9 cellular contexts compared by ENCODE assay signal in the genomic region with DNA sequence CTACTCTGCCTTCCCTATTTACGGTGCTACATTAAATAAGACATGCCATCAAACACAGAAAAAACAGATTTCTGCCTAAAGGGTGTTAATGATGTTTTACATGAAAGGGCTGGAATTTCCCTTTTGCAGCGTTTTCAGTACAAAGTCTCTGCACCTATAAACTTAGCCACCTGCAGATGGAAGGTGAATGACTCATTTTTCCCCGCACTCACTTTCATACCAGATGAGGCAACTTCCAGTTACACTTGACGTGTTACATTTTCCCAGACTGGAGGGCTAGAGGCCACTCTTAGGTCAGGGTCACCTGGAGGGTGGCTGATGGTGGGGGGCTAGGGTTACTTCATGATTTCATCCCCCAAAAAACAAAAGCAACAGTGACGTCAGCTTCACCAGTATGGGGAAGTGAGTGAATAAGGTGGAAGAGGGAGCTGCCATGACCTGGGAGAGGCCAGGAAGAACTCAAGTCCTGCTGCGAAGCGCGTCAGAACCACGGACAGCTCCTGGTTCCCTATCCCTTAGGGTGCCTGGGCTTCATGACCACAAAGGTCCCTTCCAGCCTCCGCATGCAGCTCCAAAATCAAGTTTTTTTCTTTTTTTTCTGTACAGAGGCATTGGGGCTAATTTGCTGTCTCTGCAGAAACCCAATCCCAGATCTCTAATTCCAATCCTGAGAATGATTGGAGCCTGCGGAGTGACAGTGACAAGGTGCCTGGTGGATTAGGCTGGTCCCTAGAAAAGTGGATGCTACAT.
DNase-seq lines count a peak whose midpoint lies in the region; ATAC-seq, FAIRE-seq and TF ChIP-seq lines count a peak whose summit lies in the region.
"Had no signal": no experiment of that assay in that cellular context is flagged by ENCODE, and none has a peak within 500 bp of the region (broad histone marks: within the 10 kb centered on the region; RNA-seq: fewer than 3 reads in every experiment).

No MANE protein-coding gene starts in this region.

- peak; percentile 10 for DNase-seq in A172 (ENCODE audit: low spot score)
- DNase-seq in HuH-7 (ENCODE audit: low spot score): peak; percentile 46
- peak; percentile 53 for DNase-seq in GM12878 (ENCODE audit: low read depth, low spot score)
- DNase-seq in left colon: no peak
- no peak for DNase-seq in colonic mucosa
- DNase-seq in NCI-H446 treated with DMSO at 0.1 percent for 48 hours (lab: John Stamatoyannopoulos, UW): no peak
- DNase-seq: body of pancreas had no signal

- intact Hi-C loops in GM12878 (cut with micrococcal nuclease; ENCODE audit: unreplicated experiment) (no loop called here), left colon (cut with DNase I, micrococcal nuclease) (no loop called here), colonic mucosa (cut with DNase I) (no loop called here)

- H2AFZ ChIP-seq in GM12878 (ENCODE audit: control insufficient read depth, low read depth, low read length): no peak overlapping the region

- CTCF ChIA-PET in GM12878 (lab: Yijun Ruan, JAX): interaction anchor here (0.6 to 1.4 kb wide), 3 partner anchors 9 to 223 kb away, joined by 3 to 5 read pairs (median 3); no protein-coding TSS in a partner anchor

- no peaks in the 10 kb centered on the region for H3K27me3 ChIP-seq in GM12878 (replicated peaks in 1 of 2; ENCODE audit: control insufficient read depth in 2 of 2, insufficient read depth in 2 of 2, low read length in 1 of 2)
- H3K27me3 ChIP-seq in colonic mucosa: no peaks in the 10 kb centered on the region
- H3K27me3 ChIP-seq: body of pancreas had no signal

- H3K9me3 ChIP-seq in GM12878 (replicated peaks; ENCODE audit: control insufficient read depth, insufficient read depth, low read length) (no peaks in the 10 kb centered on the region), colonic mucosa (no peaks in the 10 kb centered on the region)
- H3K9me3 ChIP-seq: body of pancreas had no signal

- no peaks in the 10 kb centered on the region for H3K36me3 ChIP-seq in GM12878 (ENCODE audit: control insufficient read depth in 2 of 2, insufficient read depth in 2 of 2, low read length in 1 of 2)
- no peaks in the 10 kb centered on the region for H3K36me3 ChIP-seq in colonic mucosa

- 17% methylated on average over 11 of the region's 11 CpGs for WGBS in GM12878 (ENCODE audit: insufficient coverage, insufficient replicate concordance, low lambda C conversion rate, missing lambda C conversion rate)

- POLR2A ChIA-PET in GM12878 (lab: Charles Lee): interaction anchor here (0.6 to 1.5 kb wide), 4 partner anchors 18 to 160 kb away, joined by 3 to 4 read pairs (median 3); a partner anchor contains a TSS

- BruUV-seq in GM12878 (replicated peaks; lab: Mats Ljungman, UMichigan): no TSS peak

- H3K9ac ChIP-seq in GM12878 (ENCODE audit: control insufficient read depth, insufficient read depth, low read length) (no peak overlapping the region), colonic mucosa (ENCODE audit: low read depth in 2 of 2, low read length in 2 of 2) (no peak overlapping the region)

- TF ChIP-seq RAD21 in GM12878 (IDR thresholded peaks at IDR 0.05; ENCODE audit: insufficient read depth, low read depth, low read length): 0 out of 2 replicates have a peak, but pooled peaks have one; percentile 8

- RAD21 ChIA-PET in GM12878 (lab: Charles Lee; ENCODE audit: unreplicated experiment): interaction anchor here (1.2 to 1.8 kb wide), 5 partner anchors 18 to 95 kb away, joined by 3 to 7 read pairs (median 3); a partner anchor contains a TSS

- ATAC-seq in GM19043 (IDR thresholded peaks at IDR 0.05; ENCODE audit: low read depth, unreplicated experiment) (peak; percentile 79), GM12878 (peak; percentile 90), left colon (no peak), HG02642 (IDR thresholded peaks at IDR 0.05; ENCODE audit: poor library complexity, unreplicated experiment) (no peak)
- ATAC-seq: body of pancreas had no signal

- peak overlapping the region; percentile 28; the same call in 1 of the 2 replicates for H3K4me2 ChIP-seq in GM12878 (ENCODE audit: control insufficient read depth, insufficient read depth)

- H3K4me3 ChIP-seq in GM12878 (no peak overlapping the region), colonic mucosa (no peak overlapping the region)
- H3K4me3 ChIP-seq: body of pancreas had no signal

- H4K20me1 ChIP-seq in GM12878 (ENCODE audit: control insufficient read depth, insufficient read depth): no peaks in the 10 kb centered on the region

- H3K4me1 ChIP-seq in GM12878 (ENCODE audit: control insufficient read depth, insufficient read depth, low read length) (peaks cover 7% of the 10 kb centered on the region), colonic mucosa (no peaks in the 10 kb centered on the region)
- H3K4me1 ChIP-seq: body of pancreas had no signal

- H3K79me2 ChIP-seq in GM12878 (ENCODE audit: control insufficient read depth, insufficient read depth, low read length): no peaks in the 10 kb centered on the region

- TF ChIP-seq POLR2A in GM12878 (IDR thresholded peaks at IDR 0.05; ENCODE audit: low read depth, low read length): no peak

- SMC1A ChIA-PET in GM12878 (lab: Charles Lee; ENCODE audit: uncharacterized antibody, unreplicated experiment): interaction anchor here (0.7 to 2.2 kb wide), 9 partner anchors 12 to 222 kb away, joined by 3 to 7 read pairs (median 3); a partner anchor contains a TSS

- no peak for TF ChIP-seq CTCF in GM12878 (IDR thresholded peaks at IDR 0.05 in 2 of 3, conservative IDR thresholded peaks at IDR 0.05 in 1 of 3; ENCODE audit: control insufficient read depth in 2 of 3, extremely low read depth in 1 of 3, insufficient read depth in 1 of 3, low read depth in 3 of 3, low read length in 3 of 3)
- TF ChIP-seq CTCF in colonic mucosa (IDR thresholded peaks at IDR 0.05): no peak

- H3K27ac ChIP-seq in GM12878 (ENCODE audit: control insufficient read depth, insufficient read depth) (no peak overlapping the region), colonic mucosa (no peak overlapping the region)
- H3K27ac ChIP-seq: body of pancreas had no signal

- in situ Hi-C loops in GM12878 (cut with MboI): no loop called here

- FAIRE-seq in GM12878 (lab: Jason Lieb, UNC): no peak

- TF ChIP-seq EP300 in GM12878 (IDR thresholded peaks at IDR 0.05; ENCODE audit: borderline replicate concordance in 1 of 2, control insufficient read depth in 1 of 2, low read depth in 2 of 2, low read length in 2 of 2): peak in 1 of 2 experiments; percentile 72; a peak in 2 of 4 replicates

TF ChIP-seq in GM12878, 131 proteins besides CTCF, POLR2A, EP300 and RAD21 (continues in another document):
- TF ChIP-seq CHD1 (IDR thresholded peaks at IDR 0.05; ENCODE audit: low read depth, low read length) (no peak), BRCA1 (IDR thresholded peaks at IDR 0.05; ENCODE audit: low read depth, low read length) (no peak), FOS (IDR thresholded peaks at IDR 0.05; ENCODE audit: borderline replicate concordance, extremely low read depth, insufficient read length) (no peak), NRF1 (conservative IDR thresholded peaks at IDR 0.05; ENCODE audit: low read depth, low read length) (no peak), SUPT20H (IDR thresholded peaks at IDR 0.05; ENCODE audit: borderline replicate concordance, control insufficient read depth, low read depth, low read length) (no peak)
- TF ChIP-seq, protein P1, sequence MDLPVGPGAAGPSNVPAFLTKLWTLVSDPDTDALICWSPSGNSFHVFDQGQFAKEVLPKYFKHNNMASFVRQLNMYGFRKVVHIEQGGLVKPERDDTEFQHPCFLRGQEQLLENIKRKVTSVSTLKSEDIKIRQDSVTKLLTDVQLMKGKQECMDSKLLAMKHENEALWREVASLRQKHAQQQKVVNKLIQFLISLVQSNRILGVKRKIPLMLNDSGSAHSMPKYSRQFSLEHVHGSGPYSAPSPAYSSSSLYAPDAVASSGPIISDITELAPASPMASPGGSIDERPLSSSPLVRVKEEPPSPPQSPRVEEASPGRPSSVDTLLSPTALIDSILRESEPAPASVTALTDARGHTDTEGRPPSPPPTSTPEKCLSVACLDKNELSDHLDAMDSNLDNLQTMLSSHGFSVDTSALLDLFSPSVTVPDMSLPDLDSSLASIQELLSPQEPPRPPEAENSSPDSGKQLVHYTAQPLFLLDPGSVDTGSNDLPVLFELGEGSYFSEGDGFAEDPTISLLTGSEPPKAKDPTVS (IDR thresholded peaks at IDR 0.05; ENCODE audit: low read depth, low read length): no peak
- TF ChIP-seq, protein P2, sequence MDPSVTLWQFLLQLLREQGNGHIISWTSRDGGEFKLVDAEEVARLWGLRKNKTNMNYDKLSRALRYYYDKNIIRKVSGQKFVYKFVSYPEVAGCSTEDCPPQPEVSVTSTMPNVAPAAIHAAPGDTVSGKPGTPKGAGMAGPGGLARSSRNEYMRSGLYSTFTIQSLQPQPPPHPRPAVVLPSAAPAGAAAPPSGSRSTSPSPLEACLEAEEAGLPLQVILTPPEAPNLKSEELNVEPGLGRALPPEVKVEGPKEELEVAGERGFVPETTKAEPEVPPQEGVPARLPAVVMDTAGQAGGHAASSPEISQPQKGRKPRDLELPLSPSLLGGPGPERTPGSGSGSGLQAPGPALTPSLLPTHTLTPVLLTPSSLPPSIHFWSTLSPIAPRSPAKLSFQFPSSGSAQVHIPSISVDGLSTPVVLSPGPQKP (IDR thresholded peaks at IDR 0.05; ENCODE audit: low read depth, low read length): no peak

Comparison
In these comparisons a context has a peak if more than half of its experiments do, and no peak if none do; other contexts are left out.
1. DNase-seq: peak in A172 (single experiment), HuH-7 (single experiment) and GM12878 (single experiment); none in left colon (0 of 2), colonic mucosa (single experiment) and NCI-H446 treated with DMSO at 0.1 percent for 48 hours (single experiment).
2. ATAC-seq: peak in GM19043 (single experiment) and GM12878 (single experiment); none in left colon (single experiment) and HG02642 (single experiment).